ENCODE assay signal across 1 cellular context in the genomic region with DNA sequence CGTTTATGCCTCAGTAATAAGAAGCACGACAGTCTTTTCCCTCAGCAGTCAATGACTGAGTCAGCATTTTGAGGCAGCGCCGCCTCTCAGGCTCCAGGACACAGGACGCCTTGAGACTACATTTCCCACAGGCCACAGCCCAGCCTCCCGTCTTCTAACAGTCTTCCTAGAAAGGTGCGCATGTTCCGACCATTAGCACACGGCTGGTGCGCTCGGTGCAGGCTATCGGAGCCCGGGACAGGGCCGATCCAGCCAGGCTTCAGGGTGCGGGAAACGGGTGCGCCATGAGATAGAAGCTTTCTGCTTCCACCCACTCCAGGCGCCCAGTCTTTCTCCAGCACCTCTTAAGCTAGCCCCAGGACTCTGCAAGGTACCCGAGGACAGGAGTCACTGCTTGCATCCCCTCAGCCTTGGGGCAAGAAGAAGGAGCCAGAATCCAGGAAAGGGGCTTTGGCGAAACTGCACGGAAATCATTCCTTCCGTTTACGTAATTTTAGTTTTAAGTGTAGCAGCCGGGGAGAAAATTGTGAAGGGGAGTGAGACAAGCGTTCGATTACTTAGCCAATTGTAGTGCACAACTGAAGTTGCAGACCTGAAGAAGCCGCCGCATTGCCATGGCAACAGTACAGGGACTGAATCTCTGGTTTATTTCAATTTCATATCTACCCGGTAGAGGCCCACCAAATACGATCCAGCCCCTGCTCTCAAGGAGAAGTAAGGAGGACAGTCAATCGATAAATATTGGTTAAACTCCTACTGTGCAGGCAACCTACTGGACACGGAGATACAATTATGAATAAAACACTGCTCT.
A peak's percentile ranks its signal among the peaks of the same experiment; 100 is the strongest.
TF ChIP-seq lines count a peak whose summit lies in the region.

No MANE protein-coding gene starts in this region.

TF ChIP-seq in K562, 482 proteins besides CTCF, POLR2A, EP300 and RAD21 (continued from another document):
- TF ChIP-seq, protein P1, sequence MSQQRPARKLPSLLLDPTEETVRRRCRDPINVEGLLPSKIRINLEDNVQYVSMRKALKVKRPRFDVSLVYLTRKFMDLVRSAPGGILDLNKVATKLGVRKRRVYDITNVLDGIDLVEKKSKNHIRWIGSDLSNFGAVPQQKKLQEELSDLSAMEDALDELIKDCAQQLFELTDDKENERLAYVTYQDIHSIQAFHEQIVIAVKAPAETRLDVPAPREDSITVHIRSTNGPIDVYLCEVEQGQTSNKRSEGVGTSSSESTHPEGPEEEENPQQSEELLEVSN (IDR thresholded peaks at IDR 0.05; ENCODE audit: borderline replicate concordance in 1 of 2, extremely low read depth in 1 of 2, insufficient read depth in 1 of 2, insufficient read length in 1 of 2, low read depth in 1 of 2, low read length in 1 of 2, poor library complexity in 1 of 2, severe bottlenecking in 1 of 2), result peak; percentile 27 to 32
- TF ChIP-seq, protein P2, sequence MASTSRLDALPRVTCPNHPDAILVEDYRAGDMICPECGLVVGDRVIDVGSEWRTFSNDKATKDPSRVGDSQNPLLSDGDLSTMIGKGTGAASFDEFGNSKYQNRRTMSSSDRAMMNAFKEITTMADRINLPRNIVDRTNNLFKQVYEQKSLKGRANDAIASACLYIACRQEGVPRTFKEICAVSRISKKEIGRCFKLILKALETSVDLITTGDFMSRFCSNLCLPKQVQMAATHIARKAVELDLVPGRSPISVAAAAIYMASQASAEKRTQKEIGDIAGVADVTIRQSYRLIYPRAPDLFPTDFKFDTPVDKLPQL (IDR thresholded peaks at IDR 0.05; ENCODE audit: extremely low read depth, insufficient read length), result peak; percentile 15
- TF ChIP-seq TAF9B (IDR thresholded peaks at IDR 0.05; ENCODE audit: partially characterized antibody), result peak; percentile 80
- TF ChIP-seq MNT (conservative IDR thresholded peaks at IDR 0.05), result peak; percentile 51; a peak in 3 of 4 replicates
- TF ChIP-seq HCFC1 (IDR thresholded peaks at IDR 0.05; ENCODE audit: low read depth, low read length), result peak; percentile 90
- peak; percentile 90 for TF ChIP-seq RFX1 (IDR thresholded peaks at IDR 0.05)
- peak; percentile 41; the same call in 1 of the 2 replicates for TF ChIP-seq CREB1 (IDR thresholded peaks at IDR 0.05)
- no peak for TF ChIP-seq CREB1 (CRISPR knock-in tag; IDR thresholded peaks at IDR 0.05)
- peak; percentile 100 for TF ChIP-seq MAFG (tag; conservative IDR thresholded peaks at IDR 0.05)
- peak; percentile 47; the same call in 1 of the 2 replicates for TF ChIP-seq SUPT5H (IDR thresholded peaks at IDR 0.05)
- TF ChIP-seq SIX5 (IDR thresholded peaks at IDR 0.05; ENCODE audit: borderline replicate concordance in 1 of 2, insufficient read depth in 1 of 2, low read depth in 1 of 2, low read length in 2 of 2), result peak; percentile 50 to 53; a peak in 3 of 4 replicates
- TF ChIP-seq TAF1 (IDR thresholded peaks at IDR 0.05; ENCODE audit: control insufficient read depth, extremely low read depth, insufficient read depth, low read length, severe bottlenecking), result peak; percentile 77
- TF ChIP-seq CBX1 (IDR thresholded peaks at IDR 0.05; ENCODE audit: low read depth), result 0 out of 2 replicates have a peak, but pooled peaks have one; percentile 40
- TF ChIP-seq ZNF316 (IDR thresholded peaks at IDR 0.05), result peak; percentile 100
- peak; percentile 48; the same call in 1 of the 2 replicates for TF ChIP-seq JUND (IDR thresholded peaks at IDR 0.05; ENCODE audit: borderline replicate concordance, low read depth, low read length)
- TF ChIP-seq JUND (tag; IDR thresholded peaks at IDR 0.05; ENCODE audit: borderline replicate concordance, low read depth, low read length), result peak; percentile 54; the same call in 1 of the 3 replicates
- TF ChIP-seq, protein P3, sequence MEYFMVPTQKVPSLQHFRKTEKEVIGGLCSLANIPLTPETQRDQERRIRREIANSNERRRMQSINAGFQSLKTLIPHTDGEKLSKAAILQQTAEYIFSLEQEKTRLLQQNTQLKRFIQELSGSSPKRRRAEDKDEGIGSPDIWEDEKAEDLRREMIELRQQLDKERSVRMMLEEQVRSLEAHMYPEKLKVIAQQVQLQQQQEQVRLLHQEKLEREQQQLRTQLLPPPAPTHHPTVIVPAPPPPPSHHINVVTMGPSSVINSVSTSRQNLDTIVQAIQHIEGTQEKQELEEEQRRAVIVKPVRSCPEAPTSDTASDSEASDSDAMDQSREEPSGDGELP (CRISPR knock-in tag; IDR thresholded peaks at IDR 0.05; ENCODE audit: borderline replicate concordance), result peak; percentile 47; the same call in 1 of the 2 replicates
- TF ChIP-seq NRF1 (conservative IDR thresholded peaks at IDR 0.05 in 1 of 2, IDR thresholded peaks at IDR 0.05 in 1 of 2), result peak; percentile 92 to 94
- TF ChIP-seq HBP1 (CRISPR knock-in tag; IDR thresholded peaks at IDR 0.05), result no peak
- TF ChIP-seq SRF (CRISPR knock-in tag; IDR thresholded peaks at IDR 0.05), result peak in 1 of 2 experiments; percentile 57; a peak in 1 of 4 replicates
- no peak for TF ChIP-seq TRIM25 (IDR thresholded peaks at IDR 0.05; ENCODE audit: borderline replicate concordance)
- TF ChIP-seq, protein P4, sequence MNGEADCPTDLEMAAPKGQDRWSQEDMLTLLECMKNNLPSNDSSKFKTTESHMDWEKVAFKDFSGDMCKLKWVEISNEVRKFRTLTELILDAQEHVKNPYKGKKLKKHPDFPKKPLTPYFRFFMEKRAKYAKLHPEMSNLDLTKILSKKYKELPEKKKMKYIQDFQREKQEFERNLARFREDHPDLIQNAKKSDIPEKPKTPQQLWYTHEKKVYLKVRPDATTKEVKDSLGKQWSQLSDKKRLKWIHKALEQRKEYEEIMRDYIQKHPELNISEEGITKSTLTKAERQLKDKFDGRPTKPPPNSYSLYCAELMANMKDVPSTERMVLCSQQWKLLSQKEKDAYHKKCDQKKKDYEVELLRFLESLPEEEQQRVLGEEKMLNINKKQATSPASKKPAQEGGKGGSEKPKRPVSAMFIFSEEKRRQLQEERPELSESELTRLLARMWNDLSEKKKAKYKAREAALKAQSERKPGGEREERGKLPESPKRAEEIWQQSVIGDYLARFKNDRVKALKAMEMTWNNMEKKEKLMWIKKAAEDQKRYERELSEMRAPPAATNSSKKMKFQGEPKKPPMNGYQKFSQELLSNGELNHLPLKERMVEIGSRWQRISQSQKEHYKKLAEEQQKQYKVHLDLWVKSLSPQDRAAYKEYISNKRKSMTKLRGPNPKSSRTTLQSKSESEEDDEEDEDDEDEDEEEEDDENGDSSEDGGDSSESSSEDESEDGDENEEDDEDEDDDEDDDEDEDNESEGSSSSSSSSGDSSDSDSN (IDR thresholded peaks at IDR 0.05; ENCODE audit: borderline replicate concordance in 1 of 2, low read depth in 2 of 2, low read length in 2 of 2), result peak; percentile 49 to 83; a peak in 2 of 4 replicates
- peak; percentile 96 for TF ChIP-seq NFE2 (IDR thresholded peaks at IDR 0.05; ENCODE audit: low read depth)
- peak; percentile 100 for TF ChIP-seq C11orf30 (IDR thresholded peaks at IDR 0.05; ENCODE audit: low read depth)
- no peak for TF ChIP-seq KDM4B (IDR thresholded peaks at IDR 0.05; ENCODE audit: borderline replicate concordance in 2 of 2, low read depth in 1 of 2)
- peak; percentile 57; the same call in 1 of the 2 replicates for TF ChIP-seq ATF7 (IDR thresholded peaks at IDR 0.05)
- TF ChIP-seq CREM (IDR thresholded peaks at IDR 0.05; ENCODE audit: low read depth), result peak; percentile 76
TF ChIP-seq in K562: peak in this region for 63.
